ENCODE assay signal across 25 cellular contexts in the genomic region with DNA sequence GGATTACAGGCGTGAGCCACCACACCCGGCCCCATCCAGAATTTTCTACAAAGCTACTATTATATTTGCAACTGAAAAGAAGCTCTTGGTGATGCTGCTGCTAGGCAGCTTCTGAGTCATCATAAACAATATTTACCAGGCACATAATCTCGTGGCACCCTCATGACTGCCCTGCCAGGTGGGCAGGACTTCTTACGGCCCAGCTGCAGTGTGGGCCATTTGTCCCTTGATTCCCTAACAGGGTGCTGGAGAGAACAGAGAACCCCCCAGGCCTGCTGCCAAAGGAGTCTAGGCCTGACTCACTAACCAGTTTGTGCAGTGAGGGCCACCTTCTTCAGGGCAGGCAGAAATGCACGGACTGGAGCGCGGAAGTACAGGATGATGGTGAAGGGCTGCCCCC. TPM values are rescaled to one million over a fixed set of nuclear protein-coding genes. Genes with fewer than 3 reads are reported as not detected.
A peak's percentile ranks its signal among the peaks of the same experiment; 100 is the strongest.
DNase-seq lines count a peak whose midpoint lies in the region; ATAC-seq and TF ChIP-seq lines count a peak whose summit lies in the region.
"Had no signal": no experiment of that assay in that cellular context is flagged by ENCODE, and none has a peak within 500 bp of the region (broad histone marks: within the 10 kb centered on the region; RNA-seq: fewer than 3 reads in every experiment).

No MANE protein-coding gene starts in this region.

- H3K4me3 Mint-ChIP-seq in HFFc6 (no peak overlapping the region), glutamatergic neuron (ENCODE audit: unreplicated experiment) (no peak overlapping the region)
- H3K4me3 Mint-ChIP-seq: activated CD4-positive, alpha-beta T cell treated with anti-CD3 and anti-CD28 coated beads, Interleukin-2, amount 10 ng/mL, durations not matched to agents 7 days and 5 days; activated naive CD8-positive, alpha-beta T cell treated with anti-CD3 and anti-CD28 coated beads, Interleukin-2, amount 10 ng/mL, durations not matched to agents 7 days and 5 days; CD4-positive, alpha-beta memory T cell; GM23338; nephron had no signal

- H3K4me1 Mint-ChIP-seq in HFFc6 (ENCODE audit: low read depth) (no peaks in the 10 kb centered on the region), glutamatergic neuron (ENCODE audit: low read depth, unreplicated experiment) (no peaks in the 10 kb centered on the region)
- H3K4me1 Mint-ChIP-seq: activated CD4-positive, alpha-beta T cell treated with anti-CD3 and anti-CD28 coated beads, Interleukin-2, amount 10 ng/mL, durations not matched to agents 7 days and 5 days; nephron had no signal

- DNase-seq in AG08396 (ENCODE audit: low spot score), result peak; percentile 58
- peak; percentile 32 for DNase-seq in HFFc6
- peak; percentile 34 for DNase-seq in amniotic epithelial cell (ENCODE audit: low read depth)
- DNase-seq in iris pigment epithelial cell (ENCODE audit: low read depth), result peak; percentile 43
- DNase-seq in activated CD4-positive, alpha-beta T cell treated with anti-CD3 and anti-CD28 coated beads for 1 hour, result no peak
- DNase-seq in left ventricle myocardium superior, result no peak
- DNase-seq in glutamatergic neuron, result no peak
- DNase-seq: activated CD4-positive, alpha-beta T cell treated with anti-CD3 and anti-CD28 coated beads, Interleukin-2, amount 10 ng/mL, durations not matched to agents 7 days and 5 days; activated naive CD8-positive, alpha-beta T cell treated with anti-CD3 and anti-CD28 coated beads, Interleukin-2, amount 10 ng/mL, durations not matched to agents 7 days and 5 days; CD4-positive, alpha-beta memory T cell; DMS153; dorsolateral prefrontal cortex; gastrocnemius medialis; NCI-H1417; NCI-H524; posterior cingulate gyrus; SHP77; small intestine; stimulated activated naive CD4-positive, alpha-beta T cell treated with Interleukin-2 at 50 U/mL for 16 hours had no signal

- ATAC-seq in left ventricle myocardium superior (no peak), HG02973 (IDR thresholded peaks at IDR 0.05; ENCODE audit: unreplicated experiment) (no peak)
- ATAC-seq: gastrocnemius medialis, GM23338 had no signal

- H3K27me3 Mint-ChIP-seq in HFFc6 (ENCODE audit: insufficient read depth) (peaks cover 62% of the 10 kb centered on the region), glutamatergic neuron (ENCODE audit: unreplicated experiment) (peaks cover 4% of the 10 kb centered on the region)

- intact Hi-C loops in left ventricle myocardium superior (cut with micrococcal nuclease), result no loop called here

- peak overlapping the region; percentile 38; the same call in 1 of the 2 replicates for H3K27ac Mint-ChIP-seq in HFFc6
- no peak overlapping the region for H3K27ac Mint-ChIP-seq in glutamatergic neuron (ENCODE audit: unreplicated experiment)
- H3K27ac Mint-ChIP-seq: activated CD4-positive, alpha-beta T cell treated with anti-CD3 and anti-CD28 coated beads, Interleukin-2, amount 10 ng/mL, durations not matched to agents 7 days and 5 days; activated naive CD8-positive, alpha-beta T cell treated with anti-CD3 and anti-CD28 coated beads, Interleukin-2, amount 10 ng/mL, durations not matched to agents 7 days and 5 days; activated T-helper 2 cell treated with anti-CD3 and anti-CD28 coated beads, Interferon-gamma antibody, Interleukin-2, Interleukin-4, amounts not matched to agents 10 μg/mL and 5 μg/mL and 100 μg/mL, durations not matched to agents 14 hours and 24 hours and 36 hours; CD4-positive, alpha-beta memory T cell; GM23338; nephron had no signal

- TF ChIP-seq CTCF in HFFc6 (IDR thresholded peaks at IDR 0.05) (no peak), glutamatergic neuron (IDR thresholded peaks at IDR 0.05; ENCODE audit: partially characterized antibody, unreplicated experiment) (no peak)

- H3K9me3 Mint-ChIP-seq in HFFc6 (no peaks in the 10 kb centered on the region), glutamatergic neuron (ENCODE audit: unreplicated experiment) (no peaks in the 10 kb centered on the region)
- H3K9me3 Mint-ChIP-seq: activated CD4-positive, alpha-beta T cell treated with anti-CD3 and anti-CD28 coated beads, Interleukin-2, amount 10 ng/mL, durations not matched to agents 7 days and 5 days; activated naive CD8-positive, alpha-beta T cell treated with anti-CD3 and anti-CD28 coated beads, Interleukin-2, amount 10 ng/mL, durations not matched to agents 7 days and 5 days; CD4-positive, alpha-beta memory T cell; GM23338; nephron had no signal

- no peaks in the 10 kb centered on the region for H3K36me3 Mint-ChIP-seq in HFFc6 (ENCODE audit: low read depth)
- no peaks in the 10 kb centered on the region for H3K36me3 Mint-ChIP-seq in glutamatergic neuron (ENCODE audit: unreplicated experiment)
- H3K36me3 Mint-ChIP-seq: activated naive CD8-positive, alpha-beta T cell treated with anti-CD3 and anti-CD28 coated beads, Interleukin-2, amount 10 ng/mL, durations not matched to agents 7 days and 5 days; CD4-positive, alpha-beta memory T cell had no signal

RNA-seq across cellular contexts. Expression of gene EPB42, which starts 4.9 kb away (rescaled TPM):
- not detected for total RNA-seq in HFFc6 (2021; fragmentation: NEBNext Ultra II Directional; extraction: Animal tissue kit (Norgen Biotek cat#: 25700))
- total RNA-seq in left ventricle myocardium superior, result 0.15 TPM
- total RNA-seq in glutamatergic neuron (ENCODE audit: unreplicated experiment), result not detected
- total RNA-seq: activated CD4-positive, alpha-beta T cell treated with anti-CD3 and anti-CD28 coated beads, Interleukin-2, amount 10 ng/mL, durations not matched to agents 7 days and 5 days; activated naive CD8-positive, alpha-beta T cell treated with anti-CD3 and anti-CD28 coated beads, Interleukin-2, amount 10 ng/mL, durations not matched to agents 7 days and 5 days; activated T-helper 2 cell treated with anti-CD3 and anti-CD28 coated beads, Interferon-gamma antibody, Interleukin-2, Interleukin-4, amounts not matched to agents 10 μg/mL and 5 μg/mL and 100 μg/mL, durations not matched to agents 14 hours and 24 hours and 36 hours; CD4-positive, alpha-beta memory T cell; gastrocnemius medialis; GM23338; T-helper 1 cell treated with Interleukin-12 subunit alpha and Interleukin-12 subunit beta and Interleukin-4 antibody, amounts not matched to agents 30 ng/mL and 1 ng/mL, for 36 hours had no signal

RNA-seq across cellular contexts. Expression of gene CCNDBP1, which starts 30.8 kb away (rescaled TPM):
- total RNA-seq in HFFc6 (2021; fragmentation: NEBNext Ultra II Directional; extraction: Animal tissue kit (Norgen Biotek cat#: 25700)), result 10 to 100 TPM; 50.9 to 60.7 (median 57.2) TPM
- total RNA-seq in left ventricle myocardium superior, result 56.6 TPM
- 86.8 TPM for total RNA-seq in glutamatergic neuron (ENCODE audit: unreplicated experiment)

RNA-seq across cellular contexts. Expression of gene TGM5, which starts 50.8 kb away (rescaled TPM):
- total RNA-seq in HFFc6 (2021; fragmentation: NEBNext Ultra II Directional; extraction: Animal tissue kit (Norgen Biotek cat#: 25700)), result not detected
- total RNA-seq in left ventricle myocardium superior (not detected), glutamatergic neuron (ENCODE audit: unreplicated experiment) (not detected)
- total RNA-seq: activated CD4-positive, alpha-beta T cell treated with anti-CD3 and anti-CD28 coated beads, Interleukin-2, amount 10 ng/mL, durations not matched to agents 7 days and 5 days; CD4-positive, alpha-beta memory T cell; GM23338; tibial nerve had no signal

Comparison
In these comparisons a context has a peak if more than half of its experiments do, and no peak if none do; other contexts are left out.
1. DNase-seq: peak in AG08396 (single experiment), HFFc6 (single experiment), amniotic epithelial cell (single experiment) and iris pigment epithelial cell (single experiment); none in activated CD4-positive, alpha-beta T cell treated with anti-CD3 and anti-CD28 coated beads for 1 hour (single experiment), left ventricle myocardium superior (single experiment) and glutamatergic neuron (single experiment).